Comparison of ENCODE assay signal across 9 cellular contexts in genomic region chr6:35596448-35597442, GRCh38.
DNase-seq lines count a peak whose midpoint lies in the region; ATAC-seq and TF ChIP-seq lines count a peak whose summit lies in the region.
"Had no signal": no experiment of that assay in that cellular context is flagged by ENCODE, and none has a peak within 500 bp of the region (broad histone marks: within the 10 kb centered on the region; RNA-seq: fewer than 3 reads in every experiment).

No MANE protein-coding gene starts in this region.

- no peak for TF ChIP-seq POLR2A in Peyer's patch (IDR thresholded peaks at IDR 0.05)

- H3K36me3 ChIP-seq in Peyer's patch = peaks cover 0 to 68% (median 0%) of the 10 kb centered on the region in 3 donors

- peaks cover 0 to 21% (median 10%) of the 10 kb centered on the region in 4 donors for H3K4me1 ChIP-seq in Peyer's patch

- no peaks in the 10 kb centered on the region for H3K27me3 ChIP-seq in Peyer's patch

- DNase-seq in DMS53 (lab: John Stamatoyannopoulos, UW) (peak; percentile 47), Peyer's patch (no peak), epithelial cell of prostate (ENCODE audit: low read depth, low spot score) (no peak), retinal pigment epithelial cell (ENCODE audit: low read depth) (peak; percentile 79), SHP77 treated with DMSO at 0.1 percent for 48 hours (lab: John Stamatoyannopoulos, UW) (no peak), middle frontal gyrus (ENCODE audit: extremely low spot score, low spot score) (no peak), SIG-M5 (lab: John Stamatoyannopoulos, UW) (no peak)
- DNase-seq: stimulated activated CD4-positive, alpha-beta T cell treated with anti-CD3 and anti-CD28 coated beads, Interleukin-12 subunit alpha, Interleukin-12 subunit beta, amount 100 ng/mL, for 4 hours had no signal

- no peaks in the 10 kb centered on the region for H3K9me3 ChIP-seq in Peyer's patch

- no peak overlapping the region for H3K4me3 ChIP-seq in Peyer's patch
- no peak overlapping the region for H3K4me3 ChIP-seq in retinal pigment epithelial cell (ENCODE audit: low read length)

- H3K27ac ChIP-seq in Peyer's patch (peak overlapping the region; percentile 12 to 84 (median 28)), epithelial cell of prostate (peak overlapping the region; percentile 70)

- ATAC-seq in GM18520 (IDR thresholded peaks at IDR 0.05; ENCODE audit: unreplicated experiment) = no peak

- TF ChIP-seq CTCF in Peyer's patch (IDR thresholded peaks at IDR 0.05) = no peak
- TF ChIP-seq CTCF in retinal pigment epithelial cell (conservative IDR thresholded peaks at IDR 0.05; ENCODE audit: low read depth, low read length) = no peak

Comparison
In these comparisons a context has a peak if more than half of its experiments do, and no peak if none do; other contexts are left out.
1. DNase-seq: peak in DMS53 (single experiment) and retinal pigment epithelial cell (single experiment); none in Peyer's patch (0 of 3), epithelial cell of prostate (single experiment), SHP77 treated with DMSO at 0.1 percent for 48 hours (single experiment), middle frontal gyrus (single experiment) and SIG-M5 (single experiment).